Comparison of ENCODE assay signal across 17 cellular contexts in genomic region chr7:46830-47140, GRCh38.
"Had no signal": no experiment of that assay in that cellular context is flagged by ENCODE, and none has a peak within 500 bp of the region (broad histone marks: within the 10 kb centered on the region; RNA-seq: fewer than 3 reads in every experiment).

No MANE protein-coding gene starts in this region.

- H3K4me3 Mint-ChIP-seq: activated naive CD8-positive, alpha-beta T cell; activated T-helper 1 cell treated with anti-CD3 and anti-CD28 coated beads, Interleukin-12 subunit alpha, Interleukin-12 subunit beta, Interleukin-2, Interleukin-4 antibody, amounts not matched to agents 30 ng/mL and 10 ng/mL and 1 ng/mL, durations not matched to agents 14 hours and 24 hours and 36 hours; mesothelial cell of epicardium; natural killer cell treated with Interleukin-12 subunit alpha and Interleukin-12 subunit beta and Interleukin-15 and Interleukin-18, amount 100 ng/mL, for 72 hours; T-helper 1 cell treated with Interleukin-12 subunit alpha and Interleukin-12 subunit beta and Interleukin-4 antibody, amounts not matched to agents 30 μg/mL and 1 μg/mL, for 36 hours had no signal

- H3K9me3 ChIP-seq: body of pancreas, lower lobe of right lung, sigmoid colon, thyroid gland, uterus had no signal

- H3K4me2 ChIP-seq: hepatocyte had no signal

- H3K9me3 Mint-ChIP-seq: activated T-helper 1 cell treated with anti-CD3 and anti-CD28 coated beads, Interleukin-12 subunit alpha, Interleukin-12 subunit beta, Interleukin-2, Interleukin-4 antibody, amounts not matched to agents 30 ng/mL and 10 ng/mL and 1 ng/mL, durations not matched to agents 14 hours and 24 hours and 36 hours; mesothelial cell of epicardium; natural killer cell treated with Interleukin-12 subunit alpha and Interleukin-12 subunit beta and Interleukin-15 and Interleukin-18, amount 100 ng/mL, for 72 hours; T-helper 1 cell treated with Interleukin-12 subunit alpha and Interleukin-12 subunit beta and Interleukin-4 antibody, amounts not matched to agents 30 μg/mL and 1 μg/mL, for 36 hours had no signal

- H3K27me3 ChIP-seq: body of pancreas, hepatocyte, thyroid gland, uterus had no signal

- ATAC-seq: body of pancreas, foreskin keratinocyte, lower lobe of right lung had no signal

- H3K4me1 Mint-ChIP-seq: mesothelial cell of epicardium had no signal

- DNase-seq: caudate nucleus; foreskin keratinocyte; occipital lobe; stimulated activated CD4-positive, alpha-beta T cell treated with anti-CD3 and anti-CD28 coated beads, Interleukin-4, amount 100 ng/mL, for 4 hours; stimulated activated naive CD4-positive, alpha-beta T cell had no signal

- H3K36me3 ChIP-seq: lower lobe of right lung, sigmoid colon, thyroid gland, uterus had no signal

- H3K79me2 ChIP-seq: hepatocyte had no signal

- H3K36me3 Mint-ChIP-seq: activated naive CD8-positive, alpha-beta T cell; mesothelial cell of epicardium; natural killer cell treated with Interleukin-12 subunit alpha and Interleukin-12 subunit beta and Interleukin-15 and Interleukin-18, amount 100 ng/mL, for 72 hours had no signal

- FAIRE-seq: colon had no signal

- H3K27ac ChIP-seq: body of pancreas, foreskin keratinocyte, hepatocyte, lower lobe of right lung, sigmoid colon, thyroid gland, uterus had no signal

- H3K4me3 ChIP-seq: body of pancreas, hepatocyte, lower lobe of right lung, sigmoid colon, thyroid gland, uterus had no signal

- H2AFZ ChIP-seq: hepatocyte had no signal

- H3K27ac Mint-ChIP-seq: activated naive CD8-positive, alpha-beta T cell; activated T-helper 1 cell treated with anti-CD3 and anti-CD28 coated beads, Interleukin-12 subunit alpha, Interleukin-12 subunit beta, Interleukin-2, Interleukin-4 antibody, amounts not matched to agents 30 ng/mL and 10 ng/mL and 1 ng/mL, durations not matched to agents 14 hours and 24 hours and 36 hours; mesothelial cell of epicardium; natural killer cell treated with Interleukin-12 subunit alpha and Interleukin-12 subunit beta and Interleukin-15 and Interleukin-18, amount 100 ng/mL, for 72 hours; T-helper 1 cell treated with Interleukin-12 subunit alpha and Interleukin-12 subunit beta and Interleukin-4 antibody, amounts not matched to agents 30 μg/mL and 1 μg/mL, for 36 hours had no signal

- H3K4me1 ChIP-seq: body of pancreas, foreskin keratinocyte, sigmoid colon, uterus had no signal
